ENCODE assay signal across 1 cellular context in genomic region chr3:124982855-124983254, GRCh38.
TF ChIP-seq lines count a peak whose summit lies in the region.

No MANE protein-coding gene starts in this region.

TF ChIP-seq in WTC11, 78 proteins besides CTCF, POLR2A, EP300 and RAD21 (continued from another document):
- no peak for TF ChIP-seq EMX1 (CRISPR knock-in tag; IDR thresholded peaks at IDR 0.05)
- TF ChIP-seq ZNF532 (CRISPR knock-in tag; IDR thresholded peaks at IDR 0.05; ENCODE audit: borderline replicate concordance): no peak
- no peak for TF ChIP-seq CBFB (CRISPR knock-in tag; IDR thresholded peaks at IDR 0.05; ENCODE audit: low read depth)
- TF ChIP-seq TEAD4 (CRISPR knock-in tag; IDR thresholded peaks at IDR 0.05): no peak
- no peak for TF ChIP-seq ATF1 (CRISPR knock-in tag; IDR thresholded peaks at IDR 0.05)
- no peak for TF ChIP-seq ELF4 (CRISPR knock-in tag; IDR thresholded peaks at IDR 0.05; ENCODE audit: low read depth)
- TF ChIP-seq TCF7 (CRISPR knock-in tag; IDR thresholded peaks at IDR 0.05; ENCODE audit: low read depth): no peak
